ENCODE assay signal across 1 cellular context in the genomic region with DNA sequence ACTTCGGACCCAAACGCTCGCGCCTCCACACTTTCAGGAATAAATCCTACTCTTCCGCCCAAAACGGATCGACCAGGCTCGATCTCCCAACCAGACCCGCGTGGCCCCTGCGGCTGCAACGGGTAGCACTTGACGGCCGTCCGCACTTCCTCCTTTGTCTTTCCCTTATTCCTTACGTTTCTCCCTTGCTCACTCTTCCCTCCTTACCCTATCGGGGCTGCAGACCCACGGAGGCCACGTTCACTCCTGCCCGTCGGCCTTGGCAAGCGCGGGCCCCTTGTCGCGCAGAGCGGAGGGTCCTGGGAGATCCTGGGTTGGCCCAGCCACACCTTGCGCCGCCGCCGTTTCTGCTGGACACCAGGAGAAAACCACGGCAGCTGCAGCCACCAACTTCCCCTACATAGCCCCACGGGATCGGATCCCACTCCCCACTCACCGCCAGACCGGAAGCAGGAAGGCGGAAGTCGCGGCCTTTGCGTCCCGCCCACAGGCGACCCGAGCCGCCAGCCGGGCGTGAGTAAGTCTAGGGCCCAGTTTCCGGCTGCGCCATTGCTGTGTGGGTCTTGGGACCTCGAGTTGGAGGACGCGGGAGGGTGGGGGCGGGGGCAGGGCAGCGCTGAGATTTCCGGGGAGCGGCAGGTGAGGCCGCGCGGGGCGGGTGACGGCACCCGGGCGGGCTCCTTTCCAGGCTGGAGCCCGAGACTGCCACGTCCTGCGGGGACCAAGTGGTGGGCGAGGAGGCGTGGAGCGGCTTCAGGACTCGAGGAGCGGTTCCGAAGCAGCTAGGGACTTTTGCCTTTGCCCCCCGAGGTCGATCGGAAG.
A peak's percentile ranks its signal among the peaks of the same experiment; 100 is the strongest.
TF ChIP-seq lines count a peak whose summit lies in the region.

A gene with protein sequence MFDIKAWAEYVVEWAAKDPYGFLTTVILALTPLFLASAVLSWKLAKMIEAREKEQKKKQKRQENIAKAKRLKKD (minus strand): TSS at position 459 of the 822 bp plus-strand sequence. CDS start 2,297 bp downstream, outside the sequence.

TF ChIP-seq in HepG2, 621 proteins besides CTCF, POLR2A, EP300 and RAD21 (continued from another document and continues in another):
- TF ChIP-seq ZHX2 (IDR thresholded peaks at IDR 0.05; ENCODE audit: low read depth) (peak; percentile 60; the same call in 1 of the 2 replicates), ZHX2 (CRISPR knock-in tag; IDR thresholded peaks at IDR 0.05; ENCODE audit: borderline replicate concordance) (no peak; the same call in 1 of the 2 replicates), ZZZ3 (CRISPR knock-in tag; IDR thresholded peaks at IDR 0.05; ENCODE audit: borderline replicate concordance) (no peak; the same call in 1 of the 2 replicates), PLRG1 (conservative IDR thresholded peaks at IDR 0.05) (no peak), ZNF136 (CRISPR knock-in tag; IDR thresholded peaks at IDR 0.05; ENCODE audit: low read depth) (peak; percentile 60; the same call in 1 of the 2 replicates), GPN1 (CRISPR knock-in tag; IDR thresholded peaks at IDR 0.05; ENCODE audit: borderline replicate concordance) (no peak), ZBTB8A (CRISPR knock-in tag; IDR thresholded peaks at IDR 0.05; ENCODE audit: borderline replicate concordance, low read depth) (0 out of 2 replicates have a peak, but pooled peaks have one; percentile 1), ZNF20 (CRISPR knock-in tag; IDR thresholded peaks at IDR 0.05) (0 out of 2 replicates have a peak, but pooled peaks have one; percentile 22), ZNF207 (IDR thresholded peaks at IDR 0.05; ENCODE audit: borderline replicate concordance) (no peak), MED13 (CRISPR knock-in tag; IDR thresholded peaks at IDR 0.05) (no peak), ZNF569 (CRISPR knock-in tag; IDR thresholded peaks at IDR 0.05; ENCODE audit: borderline replicate concordance) (no peak), ZFP36L1 (CRISPR knock-in tag; IDR thresholded peaks at IDR 0.05) (0 out of 2 replicates have a peak, but pooled peaks have one; percentile 57), TOPORS (CRISPR knock-in tag; IDR thresholded peaks at IDR 0.05) (peak; percentile 89), KLF13 (CRISPR knock-in tag; IDR thresholded peaks at IDR 0.05) (no peak), MYNN (CRISPR knock-in tag; IDR thresholded peaks at IDR 0.05; ENCODE audit: low read depth) (peak; percentile 59; the same call in 1 of the 2 replicates), ZNF720 (CRISPR knock-in tag; IDR thresholded peaks at IDR 0.05) (no peak), ZNF343 (CRISPR knock-in tag; IDR thresholded peaks at IDR 0.05) (0 out of 2 replicates have a peak, but pooled peaks have one; percentile 29), NPAS2 (CRISPR knock-in tag; IDR thresholded peaks at IDR 0.05; ENCODE audit: borderline replicate concordance) (no peak), FOXK2 (IDR thresholded peaks at IDR 0.05) (no peak), SAFB2 (CRISPR knock-in tag; IDR thresholded peaks at IDR 0.05; ENCODE audit: borderline replicate concordance, low read depth) (peak; percentile 98), ZNF670 (CRISPR knock-in tag; IDR thresholded peaks at IDR 0.05; ENCODE audit: borderline replicate concordance) (peak; percentile 39; the same call in 1 of the 2 replicates), GATAD2A (CRISPR knock-in tag; IDR thresholded peaks at IDR 0.05) (peak; percentile 70), HOXA7 (CRISPR knock-in tag; IDR thresholded peaks at IDR 0.05) (peak; percentile 90), ZFP36 (IDR thresholded peaks at IDR 0.05; ENCODE audit: borderline replicate concordance, low read depth, low read length, partially characterized antibody) (no peak), ATF1 (CRISPR knock-in tag; IDR thresholded peaks at IDR 0.05) (no peak), ZNF354B (CRISPR knock-in tag; IDR thresholded peaks at IDR 0.05) (peak; percentile 52; the same call in 1 of the 2 replicates), NFATC3 (CRISPR knock-in tag; IDR thresholded peaks at IDR 0.05) (peak; percentile 73; the same call in 1 of the 2 replicates), SP1 (IDR thresholded peaks at IDR 0.05) (no peak), SP1 (CRISPR knock-in tag; IDR thresholded peaks at IDR 0.05) (peak; percentile 57; the same call in 1 of the 2 replicates), SRY (CRISPR knock-in tag; IDR thresholded peaks at IDR 0.05) (peak; percentile 90), RBM22 (optimal IDR thresholded peaks at IDR 0.05; ENCODE audit: low read length) (peak; percentile 85), ZNF367 (CRISPR knock-in tag; IDR thresholded peaks at IDR 0.05; ENCODE audit: borderline replicate concordance) (peak; percentile 43; the same call in 1 of the 2 replicates), ZNF891 (CRISPR knock-in tag; IDR thresholded peaks at IDR 0.05) (0 out of 2 replicates have a peak, but pooled peaks have one; percentile 62), PRDM10 (CRISPR knock-in tag; IDR thresholded peaks at IDR 0.05; ENCODE audit: low read depth) (no peak; the same call in 1 of the 2 replicates), BCL6 (CRISPR knock-in tag; IDR thresholded peaks at IDR 0.05) (peak; percentile 43; the same call in 1 of the 2 replicates), ZNF274 (CRISPR knock-in tag; IDR thresholded peaks at IDR 0.05) (peak; percentile 48; the same call in 1 of the 2 replicates), KLF16 (CRISPR knock-in tag; IDR thresholded peaks at IDR 0.05) (no peak; a peak in 1 of 4 replicates), ZBTB46 (CRISPR knock-in tag; IDR thresholded peaks at IDR 0.05; ENCODE audit: borderline replicate concordance) (0 out of 2 replicates have a peak, but pooled peaks have one; percentile 52)
- TF ChIP-seq, protein P1, sequence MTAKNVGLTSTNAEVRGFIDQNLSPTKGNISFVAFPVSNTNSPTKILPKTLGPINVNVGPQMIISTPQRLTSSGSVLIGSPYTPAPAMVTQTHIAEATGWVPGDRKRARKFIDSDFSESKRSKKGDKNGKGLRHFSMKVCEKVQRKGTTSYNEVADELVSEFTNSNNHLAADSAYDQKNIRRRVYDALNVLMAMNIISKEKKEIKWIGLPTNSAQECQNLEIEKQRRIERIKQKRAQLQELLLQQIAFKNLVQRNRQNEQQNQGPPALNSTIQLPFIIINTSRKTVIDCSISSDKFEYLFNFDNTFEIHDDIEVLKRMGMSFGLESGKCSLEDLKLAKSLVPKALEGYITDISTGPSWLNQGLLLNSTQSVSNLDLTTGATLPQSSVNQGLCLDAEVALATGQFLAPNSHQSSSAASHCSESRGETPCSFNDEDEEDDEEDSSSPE (CRISPR knock-in tag; IDR thresholded peaks at IDR 0.05): peak; percentile 52
- TF ChIP-seq, protein P2, sequence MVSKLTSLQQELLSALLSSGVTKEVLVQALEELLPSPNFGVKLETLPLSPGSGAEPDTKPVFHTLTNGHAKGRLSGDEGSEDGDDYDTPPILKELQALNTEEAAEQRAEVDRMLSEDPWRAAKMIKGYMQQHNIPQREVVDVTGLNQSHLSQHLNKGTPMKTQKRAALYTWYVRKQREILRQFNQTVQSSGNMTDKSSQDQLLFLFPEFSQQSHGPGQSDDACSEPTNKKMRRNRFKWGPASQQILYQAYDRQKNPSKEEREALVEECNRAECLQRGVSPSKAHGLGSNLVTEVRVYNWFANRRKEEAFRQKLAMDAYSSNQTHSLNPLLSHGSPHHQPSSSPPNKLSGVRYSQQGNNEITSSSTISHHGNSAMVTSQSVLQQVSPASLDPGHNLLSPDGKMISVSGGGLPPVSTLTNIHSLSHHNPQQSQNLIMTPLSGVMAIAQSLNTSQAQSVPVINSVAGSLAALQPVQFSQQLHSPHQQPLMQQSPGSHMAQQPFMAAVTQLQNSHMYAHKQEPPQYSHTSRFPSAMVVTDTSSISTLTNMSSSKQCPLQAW (CRISPR knock-in tag; IDR thresholded peaks at IDR 0.05): peak; percentile 79
- TF ChIP-seq, protein P3, sequence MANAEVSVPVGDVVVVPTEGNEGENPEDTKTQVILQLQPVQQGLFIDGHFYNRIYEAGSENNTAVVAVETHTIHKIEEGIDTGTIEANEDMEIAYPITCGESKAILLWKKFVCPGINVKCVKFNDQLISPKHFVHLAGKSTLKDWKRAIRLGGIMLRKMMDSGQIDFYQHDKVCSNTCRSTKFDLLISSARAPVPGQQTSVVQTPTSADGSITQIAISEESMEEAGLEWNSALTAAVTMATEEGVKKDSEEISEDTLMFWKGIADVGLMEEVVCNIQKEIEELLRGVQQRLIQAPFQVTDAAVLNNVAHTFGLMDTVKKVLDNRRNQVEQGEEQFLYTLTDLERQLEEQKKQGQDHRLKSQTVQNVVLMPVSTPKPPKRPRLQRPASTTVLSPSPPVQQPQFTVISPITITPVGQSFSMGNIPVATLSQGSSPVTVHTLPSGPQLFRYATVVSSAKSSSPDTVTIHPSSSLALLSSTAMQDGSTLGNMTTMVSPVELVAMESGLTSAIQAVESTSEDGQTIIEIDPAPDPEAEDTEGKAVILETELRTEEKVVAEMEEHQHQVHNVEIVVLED (CRISPR knock-in tag; IDR thresholded peaks at IDR 0.05; ENCODE audit: borderline replicate concordance): peak; percentile 74; the same call in 1 of the 2 replicates
- TF ChIP-seq, protein P4, sequence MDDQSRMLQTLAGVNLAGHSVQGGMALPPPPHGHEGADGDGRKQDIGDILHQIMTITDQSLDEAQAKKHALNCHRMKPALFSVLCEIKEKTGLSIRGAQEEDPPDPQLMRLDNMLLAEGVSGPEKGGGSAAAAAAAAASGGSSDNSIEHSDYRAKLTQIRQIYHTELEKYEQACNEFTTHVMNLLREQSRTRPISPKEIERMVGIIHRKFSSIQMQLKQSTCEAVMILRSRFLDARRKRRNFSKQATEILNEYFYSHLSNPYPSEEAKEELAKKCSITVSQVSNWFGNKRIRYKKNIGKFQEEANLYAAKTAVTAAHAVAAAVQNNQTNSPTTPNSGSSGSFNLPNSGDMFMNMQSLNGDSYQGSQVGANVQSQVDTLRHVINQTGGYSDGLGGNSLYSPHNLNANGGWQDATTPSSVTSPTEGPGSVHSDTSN (CRISPR knock-in tag; IDR thresholded peaks at IDR 0.05; ENCODE audit: borderline replicate concordance): no peak
